11 cellular contexts compared by ENCODE assay signal in the genomic region with DNA sequence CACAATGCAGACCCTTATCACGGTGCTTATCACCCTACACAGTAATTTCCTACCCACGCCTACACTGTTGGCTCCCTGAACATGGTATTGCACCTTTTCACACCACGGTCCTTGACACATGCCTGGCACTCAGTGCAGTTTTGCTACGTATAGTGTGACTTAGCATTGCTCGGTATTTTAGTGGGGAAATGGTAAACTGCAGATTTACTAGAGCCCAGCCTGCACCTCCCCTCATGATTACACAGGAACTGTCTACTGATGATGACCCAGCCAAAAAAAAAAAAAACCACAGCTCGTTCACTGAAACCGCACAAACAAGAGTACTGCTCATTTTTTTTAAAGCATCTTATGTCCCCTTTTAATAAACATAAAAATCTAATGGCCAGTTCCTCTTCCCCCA.
DNase-seq lines count a peak whose midpoint lies in the region; ATAC-seq and TF ChIP-seq lines count a peak whose summit lies in the region.
"Had no signal": no experiment of that assay in that cellular context is flagged by ENCODE, and none has a peak within 500 bp of the region (broad histone marks: within the 10 kb centered on the region; RNA-seq: fewer than 3 reads in every experiment).

No MANE protein-coding gene starts in this region.

- CTCF ChIA-PET in CD8-positive, alpha-beta T cell (lab: Charles Lee) = interaction anchor here (1.7 kb wide), 1 partner anchor 17 kb away, joined by 4 read pairs; no protein-coding TSS in a partner anchor

- no peaks in the 10 kb centered on the region for H3K9me3 ChIP-seq in CD8-positive, alpha-beta T cell (ENCODE audit: low read length)
- H3K9me3 ChIP-seq: left ventricle myocardium inferior, uterus had no signal

- no peak overlapping the region for H3K4me3 ChIP-seq in CD8-positive, alpha-beta T cell (ENCODE audit: low read depth, low read length)
- H3K4me3 ChIP-seq: uterus had no signal

- H3K4me1 ChIP-seq in CD8-positive, alpha-beta T cell (ENCODE audit: insufficient read depth, low read length) = peaks cover 27% of the 10 kb centered on the region

- H3K4me3 Mint-ChIP-seq in CD8-positive, alpha-beta T cell = peak overlapping the region; percentile 40
- H3K4me3 Mint-ChIP-seq in IgD-negative memory B cell = peak overlapping the region; percentile 5 to 89 (median 51)
- peak overlapping the region; percentile 93 for H3K4me3 Mint-ChIP-seq in natural killer cell

- intact Hi-C loops in CD8-positive, alpha-beta T cell (cut with DNase I, micrococcal nuclease) = loop anchor here (10.0 kb wide), 4 partner anchors 357 to 1433 kb away; a partner anchor contains a TSS
- intact Hi-C loops in natural killer cell (cut with micrococcal nuclease) = loop anchor here (2.0 kb wide), 1 partner anchor 127 kb away; no protein-coding TSS in a partner anchor

- peaks cover 34% of the 10 kb centered on the region for H3K36me3 ChIP-seq in CD8-positive, alpha-beta T cell (ENCODE audit: insufficient read depth, low read length)
- H3K36me3 ChIP-seq: uterus had no signal

- no peak overlapping the region for H3K27ac ChIP-seq in CD8-positive, alpha-beta T cell (ENCODE audit: low read depth, low read length)
- H3K27ac ChIP-seq: left ventricle myocardium inferior, parathyroid adenoma, uterus had no signal

- H3K27me3 Mint-ChIP-seq in CD8-positive, alpha-beta T cell (ENCODE audit: low read depth) = no peaks in the 10 kb centered on the region
- no peaks in the 10 kb centered on the region for H3K27me3 Mint-ChIP-seq in IgD-negative memory B cell
- peaks cover 0 to 3% of the 10 kb centered on the region in 2 donors for H3K27me3 Mint-ChIP-seq in natural killer cell (ENCODE audit: low read depth in 2 of 2)

- H3K4me1 Mint-ChIP-seq in CD8-positive, alpha-beta T cell (ENCODE audit: low read depth) = peaks cover 46% of the 10 kb centered on the region
- H3K4me1 Mint-ChIP-seq in IgD-negative memory B cell = peaks cover 27 to 30% (median 27%) of the 10 kb centered on the region in 3 donors
- H3K4me1 Mint-ChIP-seq in natural killer cell = peaks cover 47 to 55% of the 10 kb centered on the region in 2 donors

- peak; percentile 14 for ATAC-seq in CD8-positive, alpha-beta T cell
- ATAC-seq in natural killer cell = peak; percentile 34 to 57 (median 48)
- no peak for ATAC-seq in GM18511 (IDR thresholded peaks at IDR 0.05; ENCODE audit: unreplicated experiment)

- TF ChIP-seq CTCF in CD8-positive, alpha-beta T cell (IDR thresholded peaks at IDR 0.05) = no peak
- TF ChIP-seq CTCF in natural killer cell (IDR thresholded peaks at IDR 0.05) (no peak), GM10266 (IDR thresholded peaks at IDR 0.05; ENCODE audit: control insufficient read depth, insufficient read depth, low read depth, missing control alignments) (no peak)

- H3K27me3 ChIP-seq in CD8-positive, alpha-beta T cell (ENCODE audit: insufficient read depth, low read length) = no peaks in the 10 kb centered on the region
- H3K27me3 ChIP-seq: uterus had no signal

- POLR2A ChIA-PET in CD8-positive, alpha-beta T cell (lab: Charles Lee) = no interaction called here

- no peaks in the 10 kb centered on the region for H3K9me3 Mint-ChIP-seq in CD8-positive, alpha-beta T cell
- H3K9me3 Mint-ChIP-seq in IgD-negative memory B cell = no peaks in the 10 kb centered on the region
- H3K9me3 Mint-ChIP-seq in natural killer cell = no peaks in the 10 kb centered on the region

- H3K36me3 Mint-ChIP-seq in CD8-positive, alpha-beta T cell = peaks cover 53% of the 10 kb centered on the region
- H3K36me3 Mint-ChIP-seq in IgD-negative memory B cell (peaks cover 8% of the 10 kb centered on the region), natural killer cell (no peaks in the 10 kb centered on the region)

- H3K27ac Mint-ChIP-seq in CD8-positive, alpha-beta T cell = peak overlapping the region; percentile 60
- H3K27ac Mint-ChIP-seq in IgD-negative memory B cell (peak overlapping the region; percentile 67 to 84 (median 81)), natural killer cell (peak overlapping the region; percentile 88 to 95)

- DNase-seq in CD8-positive, alpha-beta T cell = peak in 3 of 7 experiments; percentile 17 to 44 (median 17)
- DNase-seq in activated T-cell treated with anti-CD3 and anti-CD28 coated beads, Interleukin-2, amount 50 U/mL, for 48 hours = peak; percentile 63 to 64
- DNase-seq in natural killer cell = peak; percentile 30
- no peak for DNase-seq in DMS79 treated with DMSO at 0.1 percent for 48 hours (lab: John Stamatoyannopoulos, UW)
- no peak for DNase-seq in GM10266 (ENCODE audit: extremely low spot score)
- DNase-seq: left ventricle myocardium inferior, NCI-H1436, uterus had no signal

Comparison
In these comparisons a context has a peak if more than half of its experiments do, and no peak if none do; other contexts are left out.
1. DNase-seq: peak in activated T-cell treated with anti-CD3 and anti-CD28 coated beads, Interleukin-2, amount 50 U/mL, for 48 hours (2 of 2) and natural killer cell (single experiment); none in DMS79 treated with DMSO at 0.1 percent for 48 hours (single experiment) and GM10266 (single experiment).
2. H3K4me3 Mint-ChIP-seq: peak in every context shown above with its lines; median percentile 93 in natural killer cell; 51 in IgD-negative memory B cell; 40 in CD8-positive, alpha-beta T cell.
3. Peak in every context shown above with its lines, with median percentiles within 50 percentile points of each other: H3K27ac Mint-ChIP-seq.